10 cellular contexts compared by ENCODE assay signal in genomic region chr4:188781655-188782054, GRCh38.
DNase-seq lines count a peak whose midpoint lies in the region; ATAC-seq and TF ChIP-seq lines count a peak whose summit lies in the region.
"Had no signal": no experiment of that assay in that cellular context is flagged by ENCODE, and none has a peak within 500 bp of the region (broad histone marks: within the 10 kb centered on the region; RNA-seq: fewer than 3 reads in every experiment).

No MANE protein-coding gene starts in this region.

- no peaks in the 10 kb centered on the region for H3K27me3 ChIP-seq in foreskin keratinocyte
- H3K27me3 ChIP-seq in testis: no peaks in the 10 kb centered on the region

- CTCF ChIA-PET in RWPE1 (lab: Yijun Ruan, JAX): interaction anchor here (0.6 to 1.0 kb wide), 5 partner anchors 11 to 679 kb away, joined by 3 to 7 read pairs (median 3); no protein-coding TSS in a partner anchor

- DNase-seq in NCI-H748 (lab: John Stamatoyannopoulos, UW; ENCODE audit: unreplicated experiment): peak; percentile 0
- DNase-seq in NCI-H748 treated with DMSO at 0.1 percent for 48 hours (lab: John Stamatoyannopoulos, UW): no peak
- peak; percentile 12 for DNase-seq in RWPE1 (ENCODE audit: low spot score)
- no peak for DNase-seq in foreskin keratinocyte
- DNase-seq in testis: peak; percentile 60
- DNase-seq in mucosa of gallbladder (ENCODE audit: low spot score): no peak
- DNase-seq in NCI-H1436 (lab: John Stamatoyannopoulos, UW): no peak
- DNase-seq: effector memory CD8-positive, alpha-beta T cell; mucosa of descending colon had no signal

- no peaks in the 10 kb centered on the region for H3K9me3 ChIP-seq in testis

- H3K27ac ChIP-seq in RWPE1 (no peak overlapping the region), foreskin keratinocyte (no peak overlapping the region), testis (no peak overlapping the region)

- TF ChIP-seq CTCF in RWPE1 (conservative IDR thresholded peaks at IDR 0.05; ENCODE audit: low read depth) (no peak; the same call in 1 of the 2 replicates), foreskin keratinocyte (conservative IDR thresholded peaks at IDR 0.05) (peak; percentile 10), testis (IDR thresholded peaks at IDR 0.05) (peak in 2 of 3 experiments; percentile 33 to 45)

- ATAC-seq in foreskin keratinocyte (no peak), HG03175 (IDR thresholded peaks at IDR 0.05; ENCODE audit: unreplicated experiment) (no peak)
- ATAC-seq: effector memory CD8-positive, alpha-beta T cell; mucosa of descending colon had no signal

- intact Hi-C loops in testis (cut with DNase I; ENCODE audit: low total_unique reads): no loop called here

- H3K4me3 ChIP-seq in testis: no peak overlapping the region
- H3K4me3 ChIP-seq: mucosa of descending colon had no signal

- WGBS in testis, 2 donors: 32 to 49% methylated on average over 3 of the region's 3 CpGs

- H3K36me3 ChIP-seq in testis (ENCODE audit: low read depth, missing control alignments): no peaks in the 10 kb centered on the region

- POLR2A ChIA-PET in RWPE1 (lab: Yijun Ruan, JAX; ENCODE audit: low non-redundant PET): no interaction called here

- no peak for TF ChIP-seq POLR2A in testis (IDR thresholded peaks at IDR 0.05)

- H3K4me1 ChIP-seq in foreskin keratinocyte: no peaks in the 10 kb centered on the region
- H3K4me1 ChIP-seq in testis: no peaks in the 10 kb centered on the region

Comparison
In these comparisons a context has a peak if more than half of its experiments do, and no peak if none do; other contexts are left out.
1. DNase-seq: peak in NCI-H748 (single experiment), RWPE1 (single experiment) and testis (single experiment); none in NCI-H748 treated with DMSO at 0.1 percent for 48 hours (single experiment), foreskin keratinocyte (0 of 2), mucosa of gallbladder (single experiment) and NCI-H1436 (single experiment).